Comparison of ENCODE assay signal across 30 cellular contexts in genomic region chr2:24086241-24086640, GRCh38. TPM values are rescaled to one million over a fixed set of nuclear protein-coding genes. Genes with fewer than 3 reads are reported as not detected.
"Had no signal": no experiment of that assay in that cellular context is flagged by ENCODE, and none has a peak within 500 bp of the region (broad histone marks: within the 10 kb centered on the region; RNA-seq: fewer than 3 reads in every experiment).

No MANE protein-coding gene starts in this region.

- H3K9me3 ChIP-seq: adrenal gland, body of pancreas, MG63, SJCRH30 had no signal

- H3K4me1 Mint-ChIP-seq: activated T-helper 17 cell treated with anti-CD3 and anti-CD28 coated beads, Interleukin-2, amount 50 U/mL, for 72 hours had no signal

- DNase-seq: activated CD4-positive, alpha-beta T cell treated with anti-CD3 and anti-CD28 coated beads, Interleukin-2, amount 10 ng/mL, durations not matched to agents 7 days and 5 days; activated CD4-positive, alpha-beta T cell treated with anti-CD3 and anti-CD28 coated beads, Interleukin-2, amount 50 U/mL, for 48 hours; activated CD8-positive, alpha-beta memory T cell treated with anti-CD3 and anti-CD28 coated beads, Interleukin-2, amount 50 U/mL, for 4 hours; activated effector memory CD4-positive, alpha-beta T cell treated with anti-CD3 and anti-CD28 coated beads, Interleukin-2, amount 50 U/mL, for 16 hours; activated naive CD4-positive, alpha-beta T cell; activated T-cell treated with anti-CD3 and anti-CD28 coated beads for 4 hours; activated T-cell treated with anti-CD3 and anti-CD28 coated beads, Interleukin-2, amount 50 U/mL, for 72 hours; adrenal gland; body of pancreas; caudate nucleus; cerebellar nuclear complex; Kasumi-1; MG63; NCI-H1048; NCI-H1105 treated with DMSO at 0.1 percent for 48 hours; NCI-H1436; NCI-H1694; NCI-H1930; NCI-H2081 treated with DMSO at 0.1 percent for 48 hours; NCI-H345; NCI-H524 treated with DMSO at 0.1 percent for 48 hours; SHP77; SJCRH30 had no signal

- H3K27me3 Mint-ChIP-seq: activated CD4-positive, alpha-beta T cell treated with anti-CD3 and anti-CD28 coated beads, Interleukin-2, amount 10 ng/mL, durations not matched to agents 7 days and 5 days; activated T-helper 17 cell treated with anti-CD3 and anti-CD28 coated beads, Interleukin-2, amount 50 U/mL, for 72 hours had no signal

- H3K4me3 ChIP-seq: adrenal gland, body of pancreas, MG63, SJCRH30, SK-N-MC had no signal

- H3K9me3 Mint-ChIP-seq: activated CD4-positive, alpha-beta T cell treated with anti-CD3 and anti-CD28 coated beads, Interleukin-2, amount 10 ng/mL, durations not matched to agents 7 days and 5 days; activated naive CD4-positive, alpha-beta T cell treated with anti-CD3 and anti-CD28 coated beads, Interleukin-2, amount 50 U/mL, for 72 hours; activated T-cell treated with anti-CD3 and anti-CD28 coated beads, Interleukin-2, amount 50 U/mL, for 72 hours; activated T-helper 17 cell treated with anti-CD3 and anti-CD28 coated beads, Interleukin-2, amount 50 U/mL, for 72 hours; T-helper 2 cell treated with Interferon-gamma antibody and Interleukin-4, amounts not matched to agents 5 μg/mL and 100 μg/mL, for 36 hours had no signal

- H3K36me3 ChIP-seq: MG63 had no signal

- H3K27ac Mint-ChIP-seq: activated CD4-positive, alpha-beta T cell treated with anti-CD3 and anti-CD28 coated beads, Interleukin-2, amount 10 ng/mL, durations not matched to agents 7 days and 5 days; activated naive CD4-positive, alpha-beta T cell treated with anti-CD3 and anti-CD28 coated beads, Interleukin-2, amount 50 U/mL, for 72 hours; activated T-cell treated with anti-CD3 and anti-CD28 coated beads, Interleukin-2, amount 50 U/mL, for 72 hours; activated T-helper 17 cell treated with anti-CD3 and anti-CD28 coated beads, Interleukin-2, amount 50 U/mL, for 72 hours; T-helper 2 cell treated with Interferon-gamma antibody and Interleukin-4, amounts not matched to agents 5 μg/mL and 100 μg/mL, for 36 hours had no signal

- ATAC-seq: activated naive CD4-positive, alpha-beta T cell treated with anti-CD3 and anti-CD28 coated beads, Interleukin-2, amount 50 U/mL, for 72 hours; activated T-cell treated with anti-CD3 and anti-CD28 coated beads, Interleukin-2, amount 50 U/mL, for 72 hours; activated T-helper 17 cell treated with anti-CD3 and anti-CD28 coated beads, Interleukin-2, amount 50 U/mL, for 72 hours; body of pancreas; Panc1 had no signal

- H3K36me3 Mint-ChIP-seq: activated naive CD4-positive, alpha-beta T cell treated with anti-CD3 and anti-CD28 coated beads, Interleukin-2, amount 50 U/mL, for 72 hours had no signal

- H3K27me3 ChIP-seq: adrenal gland, body of pancreas, MG63, SJCRH30 had no signal

RNA-seq across cellular contexts. Expression of gene FKBP1B, which starts 36.7 kb away (rescaled TPM):
- total RNA-seq: NCI-H460 had no signal

RNA-seq across cellular contexts. Expression of gene PFN4, which starts 36.9 kb away (rescaled TPM):
- total RNA-seq: activated CD4-positive, alpha-beta T cell treated with anti-CD3 and anti-CD28 coated beads, Interleukin-2, amount 10 ng/mL, durations not matched to agents 7 days and 5 days; activated naive CD4-positive, alpha-beta T cell treated with anti-CD3 and anti-CD28 coated beads, Interleukin-2, amount 50 U/mL, for 72 hours; body of pancreas; T-helper 1 cell treated with Interleukin-12 subunit alpha and Interleukin-12 subunit beta and Interleukin-4 antibody, amounts not matched to agents 30 ng/mL and 1 ng/mL, for 36 hours had no signal
